ENCODE assay signal across 1 cellular context in genomic region chr19:55649579-55650557, GRCh38.
A peak's percentile ranks its signal among the peaks of the same experiment; 100 is the strongest.
TF ChIP-seq lines count a peak whose summit lies in the region.

No MANE protein-coding gene starts in this region.

TF ChIP-seq in HEK293, 187 proteins besides CTCF, POLR2A, EP300 and RAD21 (continued from another document):
- TF ChIP-seq, protein P1, sequence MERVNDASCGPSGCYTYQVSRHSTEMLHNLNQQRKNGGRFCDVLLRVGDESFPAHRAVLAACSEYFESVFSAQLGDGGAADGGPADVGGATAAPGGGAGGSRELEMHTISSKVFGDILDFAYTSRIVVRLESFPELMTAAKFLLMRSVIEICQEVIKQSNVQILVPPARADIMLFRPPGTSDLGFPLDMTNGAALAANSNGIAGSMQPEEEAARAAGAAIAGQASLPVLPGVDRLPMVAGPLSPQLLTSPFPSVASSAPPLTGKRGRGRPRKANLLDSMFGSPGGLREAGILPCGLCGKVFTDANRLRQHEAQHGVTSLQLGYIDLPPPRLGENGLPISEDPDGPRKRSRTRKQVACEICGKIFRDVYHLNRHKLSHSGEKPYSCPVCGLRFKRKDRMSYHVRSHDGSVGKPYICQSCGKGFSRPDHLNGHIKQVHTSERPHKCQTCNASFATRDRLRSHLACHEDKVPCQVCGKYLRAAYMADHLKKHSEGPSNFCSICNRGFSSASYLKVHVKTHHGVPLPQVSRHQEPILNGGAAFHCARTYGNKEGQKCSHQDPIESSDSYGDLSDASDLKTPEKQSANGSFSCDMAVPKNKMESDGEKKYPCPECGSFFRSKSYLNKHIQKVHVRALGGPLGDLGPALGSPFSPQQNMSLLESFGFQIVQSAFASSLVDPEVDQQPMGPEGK (tag by site-specific recombination; IDR thresholded peaks at IDR 0.05) = peak; percentile 14; the same call in 1 of the 2 replicates
- no peak for TF ChIP-seq ZBTB8A (tag by site-specific recombination; IDR thresholded peaks at IDR 0.05)
